In the genomic region with DNA sequence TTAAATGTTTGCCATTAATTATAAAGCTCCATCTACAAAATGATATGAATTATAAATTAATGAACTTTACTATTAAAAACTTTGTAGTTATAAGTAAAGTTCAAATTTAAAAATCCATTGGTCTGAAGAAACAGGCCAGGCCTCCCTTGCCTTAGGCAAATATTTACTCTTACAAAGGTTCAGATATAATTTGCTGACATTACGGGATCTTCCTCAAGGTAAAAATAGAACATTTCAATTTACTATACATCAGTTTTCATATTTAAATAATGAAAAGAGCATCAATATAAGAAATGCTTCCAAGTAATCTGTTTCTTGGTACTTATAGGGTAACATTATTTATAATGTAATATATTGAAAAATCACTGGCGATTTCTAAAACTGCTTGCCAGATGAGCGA, we compare ENCODE assay signal across 21 cellular contexts.
"Had no signal": no experiment of that assay in that cellular context is flagged by ENCODE, and none has a peak within 500 bp of the region (broad histone marks: within the 10 kb centered on the region; RNA-seq: fewer than 3 reads in every experiment).

No MANE protein-coding gene starts in this region.

- H3K4me3 ChIP-seq: coronary artery, left ventricle myocardium inferior, pancreas, psoas muscle, right atrium auricular region, uterus had no signal

- H3K27me3 ChIP-seq: pancreas, right atrium auricular region, uterus had no signal

- DNase-seq: activated CD4-positive, alpha-beta memory T cell treated with anti-CD3 and anti-CD28 coated beads, Interleukin-2, amount 10 ng/mL, durations not matched to agents 7 days and 5 days; activated CD4-positive, alpha-beta T cell treated with anti-CD3 and anti-CD28 coated beads, Interleukin-2, amount 10 ng/mL, durations not matched to agents 24 days and 14 days; activated effector memory CD4-positive, alpha-beta T cell treated with anti-CD3 and anti-CD28 coated beads, Interleukin-2, amount 50 U/mL, for 16 hours; activated naive CD4-positive, alpha-beta T cell treated with anti-CD3 and anti-CD28 coated beads, Interleukin-2, amount 50 U/mL, for 16 hours; activated naive CD8-positive, alpha-beta T cell treated with anti-CD3 and anti-CD28 coated beads, Interleukin-2, amount 50 U/mL, for 24 hours; activated T-cell treated with anti-CD3 and anti-CD28 coated beads, Interleukin-2, amount 50 U/mL, for 72 hours; cerebellar nuclear complex; kidney glomerular epithelial cell; left ventricle myocardium inferior; mammary epithelial cell; pancreas; psoas muscle; stimulated activated CD4-positive, alpha-beta T cell treated with anti-CD3 and anti-CD28 coated beads, Interleukin-2, amount 100 ng/mL, for 24 hours; T-helper 2 cell; trophoblast cell; uterus had no signal

- H3K4me1 ChIP-seq: uterus had no signal

- ATAC-seq: activated CD4-positive, CD25-positive, alpha-beta regulatory T cell treated with anti-CD3 and anti-CD28 coated beads, Interleukin-2, amount 50 U/mL, for 24 hours; activated naive CD8-positive, alpha-beta T cell treated with anti-CD3 and anti-CD28 coated beads, Interleukin-2, amount 50 U/mL, for 24 hours; activated T-cell treated with anti-CD3 and anti-CD28 coated beads, Interleukin-2, amount 50 U/mL, for 72 hours; pancreas; psoas muscle; stimulated activated effector memory CD8-positive, alpha-beta T cell treated with anti-CD3 and anti-CD28 coated beads, Interleukin-12 subunit alpha, Interleukin-12 subunit beta, amount 100 ng/mL, for 72 hours had no signal

- H3K9me3 ChIP-seq: left ventricle myocardium inferior, pancreas, psoas muscle, right atrium auricular region, uterus had no signal

- H3K9me3 Mint-ChIP-seq: activated CD4-positive, alpha-beta memory T cell treated with anti-CD3 and anti-CD28 coated beads, Interleukin-2, amount 10 ng/mL, durations not matched to agents 7 days and 5 days; activated CD4-positive, alpha-beta T cell treated with anti-CD3 and anti-CD28 coated beads, Interleukin-2, amount 10 ng/mL, durations not matched to agents 24 days and 14 days; activated naive CD8-positive, alpha-beta T cell treated with anti-CD3 and anti-CD28 coated beads, Interleukin-2, amount 50 U/mL, for 24 hours; activated T-cell treated with anti-CD3 and anti-CD28 coated beads, Interleukin-2, amount 50 U/mL, for 72 hours; nephron; stimulated activated effector memory CD8-positive, alpha-beta T cell treated with anti-CD3 and anti-CD28 coated beads, Interleukin-12 subunit alpha, Interleukin-12 subunit beta, amount 100 ng/mL, for 72 hours had no signal

- FAIRE-seq: pancreas had no signal

- H3K27ac Mint-ChIP-seq: activated CD4-positive, alpha-beta T cell treated with anti-CD3 and anti-CD28 coated beads, Interleukin-2, amount 10 ng/mL, durations not matched to agents 24 days and 14 days had no signal

- H3K27me3 Mint-ChIP-seq: activated CD4-positive, alpha-beta memory T cell treated with anti-CD3 and anti-CD28 coated beads, Interleukin-2, amount 10 ng/mL, durations not matched to agents 7 days and 5 days; activated CD4-positive, alpha-beta T cell treated with anti-CD3 and anti-CD28 coated beads, Interleukin-2, amount 10 ng/mL, durations not matched to agents 24 days and 14 days; activated naive CD8-positive, alpha-beta T cell treated with anti-CD3 and anti-CD28 coated beads, Interleukin-2, amount 50 U/mL, for 24 hours had no signal

- H3K27ac ChIP-seq: coronary artery, left ventricle myocardium inferior, pancreas, psoas muscle, right atrium auricular region, uterus had no signal

- H3K4me3 Mint-ChIP-seq: activated naive CD8-positive, alpha-beta T cell treated with anti-CD3 and anti-CD28 coated beads, Interleukin-2, amount 50 U/mL, for 24 hours had no signal

- H3K36me3 ChIP-seq: left ventricle myocardium inferior, pancreas, right atrium auricular region, uterus had no signal
